ENCODE assay signal across 1 cellular context in genomic region chr17:78558181-78558850, GRCh38.
TF ChIP-seq lines count a peak whose summit lies in the region.

No MANE protein-coding gene starts in this region.

TF ChIP-seq in HepG2, 621 proteins besides CTCF, POLR2A, EP300 and RAD21 (continued from another document and continues in another):
- 0 out of 2 replicates have a peak, but pooled peaks have one; percentile 9 for TF ChIP-seq HMG20B (CRISPR knock-in tag; conservative IDR thresholded peaks at IDR 0.05)
- TF ChIP-seq ZNF512B (CRISPR knock-in tag; IDR thresholded peaks at IDR 0.05; ENCODE audit: borderline replicate concordance) = no peak
- TF ChIP-seq HDAC6 (IDR thresholded peaks at IDR 0.05; ENCODE audit: low read depth, low read length) = no peak
- no peak for TF ChIP-seq GZF1 (CRISPR knock-in tag; IDR thresholded peaks at IDR 0.05)
- TF ChIP-seq HMGXB4 (CRISPR knock-in tag; IDR thresholded peaks at IDR 0.05; ENCODE audit: borderline replicate concordance in 1 of 2, low read depth in 1 of 2) = 0 out of 4 replicates have a peak, but pooled peaks of 1 of the 2 experiments have one; percentile 25
- no peak for TF ChIP-seq NAIF1 (CRISPR knock-in tag; IDR thresholded peaks at IDR 0.05; ENCODE audit: borderline replicate concordance)
- no peak for TF ChIP-seq ZZZ3 (CRISPR knock-in tag; IDR thresholded peaks at IDR 0.05; ENCODE audit: borderline replicate concordance)
- peak; percentile 86 for TF ChIP-seq GATAD2A (CRISPR knock-in tag; IDR thresholded peaks at IDR 0.05)
- TF ChIP-seq ZNF678 (CRISPR knock-in tag; IDR thresholded peaks at IDR 0.05) = no peak
- TF ChIP-seq SRY (CRISPR knock-in tag; IDR thresholded peaks at IDR 0.05) = no peak
- TF ChIP-seq ZMYM2 (CRISPR knock-in tag; IDR thresholded peaks at IDR 0.05) = peak; percentile 64; the same call in 1 of the 2 replicates
- no peak; the same call in 1 of the 2 replicates for TF ChIP-seq ZNF563 (CRISPR knock-in tag; IDR thresholded peaks at IDR 0.05)
- no peak for TF ChIP-seq EZH2 (conservative IDR thresholded peaks at IDR 0.05; ENCODE audit: low read depth, low read length)
- no peak for TF ChIP-seq ZNF782 (CRISPR knock-in tag; IDR thresholded peaks at IDR 0.05; ENCODE audit: borderline replicate concordance)
- peak; percentile 50; the same call in 1 of the 2 replicates for TF ChIP-seq TBX2 (CRISPR knock-in tag; IDR thresholded peaks at IDR 0.05; ENCODE audit: borderline replicate concordance)
- peak; percentile 23; the same call in 1 of the 2 replicates for TF ChIP-seq MLX (CRISPR knock-in tag; IDR thresholded peaks at IDR 0.05)
- no peak for TF ChIP-seq DDIT3 (CRISPR knock-in tag; IDR thresholded peaks at IDR 0.05)
- no peak for TF ChIP-seq REXO4 (CRISPR knock-in tag; IDR thresholded peaks at IDR 0.05; ENCODE audit: borderline replicate concordance)
- TF ChIP-seq ZNF766 (CRISPR knock-in tag; IDR thresholded peaks at IDR 0.05; ENCODE audit: borderline replicate concordance) = no peak
- peak; percentile 54 for TF ChIP-seq ASH2L (IDR thresholded peaks at IDR 0.05; ENCODE audit: insufficient read length, low read depth, low read length)
- TF ChIP-seq RXRA (CRISPR knock-in tag; IDR thresholded peaks at IDR 0.05) = peak; percentile 76
- TF ChIP-seq ZNF839 (CRISPR knock-in tag; IDR thresholded peaks at IDR 0.05; ENCODE audit: borderline replicate concordance) = no peak; the same call in 1 of the 2 replicates
- TF ChIP-seq GLMP (CRISPR knock-in tag; IDR thresholded peaks at IDR 0.05; ENCODE audit: borderline replicate concordance) = no peak
- TF ChIP-seq PHF21A (CRISPR knock-in tag; IDR thresholded peaks at IDR 0.05) = no peak
- TF ChIP-seq SIX4 (CRISPR knock-in tag; IDR thresholded peaks at IDR 0.05) = no peak; the same call in 1 of the 2 replicates
- TF ChIP-seq MIER3 (CRISPR knock-in tag; IDR thresholded peaks at IDR 0.05; ENCODE audit: borderline replicate concordance) = peak; percentile 48; the same call in 1 of the 2 replicates
- no peak for TF ChIP-seq MATR3 (CRISPR knock-in tag; IDR thresholded peaks at IDR 0.05)
- TF ChIP-seq ZNF407 (CRISPR knock-in tag; IDR thresholded peaks at IDR 0.05; ENCODE audit: not compliant biosample characterization) = no peak
- TF ChIP-seq ZMAT5 (CRISPR knock-in tag; IDR thresholded peaks at IDR 0.05; ENCODE audit: borderline replicate concordance, low read depth) = no peak
- peak; percentile 80 for TF ChIP-seq CEBPB (IDR thresholded peaks at IDR 0.05; ENCODE audit: borderline replicate concordance, low read depth, low read length)
- no peak for TF ChIP-seq SOX13 (IDR thresholded peaks at IDR 0.05)
- peak in 1 of 2 experiments; percentile 68; a peak in 1 of 4 replicates for TF ChIP-seq SOX13 (CRISPR knock-in tag; conservative IDR thresholded peaks at IDR 0.05 in 1 of 2, IDR thresholded peaks at IDR 0.05 in 1 of 2)
- TF ChIP-seq RCOR2 (CRISPR knock-in tag; IDR thresholded peaks at IDR 0.05) = peak; percentile 65; the same call in 1 of the 2 replicates
- peak; percentile 72 for TF ChIP-seq MED1 (CRISPR knock-in tag; IDR thresholded peaks at IDR 0.05)
- TF ChIP-seq BHLHE40 (IDR thresholded peaks at IDR 0.05; ENCODE audit: low read length) = 0 out of 2 replicates have a peak, but pooled peaks have one; percentile 7
- 0 out of 2 replicates have a peak, but pooled peaks have one; percentile 51 for TF ChIP-seq TARDBP (CRISPR knock-in tag; IDR thresholded peaks at IDR 0.05)
- 0 out of 2 replicates have a peak, but pooled peaks have one; percentile 56 for TF ChIP-seq MTA1 (CRISPR knock-in tag; IDR thresholded peaks at IDR 0.05; ENCODE audit: borderline replicate concordance)
- TF ChIP-seq BRCA1 (CRISPR knock-in tag; IDR thresholded peaks at IDR 0.05) = no peak
- no peak for TF ChIP-seq ZNF790 (CRISPR knock-in tag; IDR thresholded peaks at IDR 0.05; ENCODE audit: borderline replicate concordance)
- TF ChIP-seq AHDC1 (CRISPR knock-in tag; IDR thresholded peaks at IDR 0.05; ENCODE audit: borderline replicate concordance) = peak; percentile 45; the same call in 1 of the 2 replicates
- no peak for TF ChIP-seq ZNF629 (CRISPR knock-in tag; conservative IDR thresholded peaks at IDR 0.05)
- TF ChIP-seq ARNT (IDR thresholded peaks at IDR 0.05) = no peak
